Comparison of ENCODE assay signal across 1 cellular context in genomic region chr10:120103957-120104560, GRCh38.
TF ChIP-seq lines count a peak whose summit lies in the region.

No MANE protein-coding gene starts in this region.

TF ChIP-seq in H1, 55 proteins besides CTCF, POLR2A, EP300 and RAD21:
- no peak for TF ChIP-seq RXRA (IDR thresholded peaks at IDR 0.05; ENCODE audit: insufficient read depth, low read depth, low read length)
- TF ChIP-seq, protein P1, sequence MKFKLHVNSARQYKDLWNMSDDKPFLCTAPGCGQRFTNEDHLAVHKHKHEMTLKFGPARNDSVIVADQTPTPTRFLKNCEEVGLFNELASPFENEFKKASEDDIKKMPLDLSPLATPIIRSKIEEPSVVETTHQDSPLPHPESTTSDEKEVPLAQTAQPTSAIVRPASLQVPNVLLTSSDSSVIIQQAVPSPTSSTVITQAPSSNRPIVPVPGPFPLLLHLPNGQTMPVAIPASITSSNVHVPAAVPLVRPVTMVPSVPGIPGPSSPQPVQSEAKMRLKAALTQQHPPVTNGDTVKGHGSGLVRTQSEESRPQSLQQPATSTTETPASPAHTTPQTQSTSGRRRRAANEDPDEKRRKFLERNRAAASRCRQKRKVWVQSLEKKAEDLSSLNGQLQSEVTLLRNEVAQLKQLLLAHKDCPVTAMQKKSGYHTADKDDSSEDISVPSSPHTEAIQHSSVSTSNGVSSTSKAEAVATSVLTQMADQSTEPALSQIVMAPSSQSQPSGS (IDR thresholded peaks at IDR 0.05; ENCODE audit: low read length), result no peak
- TF ChIP-seq CHD2 (IDR thresholded peaks at IDR 0.05; ENCODE audit: low read length), result no peak
TF ChIP-seq in H1: peak in this region for 0.
